ENCODE assay signal across 8 cellular contexts in genomic region chr18:8704361-8705279, GRCh38. TPM values are rescaled to one million over a fixed set of nuclear protein-coding genes. Genes with fewer than 3 reads are reported as not detected.
DNase-seq lines count a peak whose midpoint lies in the region; ATAC-seq, FAIRE-seq and TF ChIP-seq lines count a peak whose summit lies in the region.

No MANE protein-coding gene starts in this region.

- no peak for FAIRE-seq in keratinocyte (lab: Jason Lieb, UNC)

- DNase-seq in ACHN (peak; percentile 92), NCI-H2227 (lab: John Stamatoyannopoulos, UW; ENCODE audit: unreplicated experiment) (peak; percentile 94), keratinocyte (ENCODE audit: low read depth, low spot score) (peak; percentile 41)
- DNase-seq in activated CD4-positive, CD25-positive, alpha-beta regulatory T cell treated with anti-CD3 and anti-CD28 coated beads, Interleukin-2, amount 50 U/mL, for 16 hours (ENCODE audit: low read depth, low spot score), result peak; percentile 51
- peak; percentile 80 for DNase-seq in central memory CD4-positive, alpha-beta T cell
- peak; percentile 90 for DNase-seq in stimulated activated CD4-positive, alpha-beta T cell treated with anti-CD3 and anti-CD28 coated beads, Interleukin-12 subunit alpha, Interleukin-12 subunit beta, amount 100 ng/mL, for 4 hours

- in situ Hi-C loops in ACHN (cut with HindIII; ENCODE audit: low pct_ligation_motif_present, low pct_unique_long_range_greater_than_20kb, low sequenced_read_pairs), result no loop called here

- no peaks in the 10 kb centered on the region for H3K9me3 ChIP-seq in keratinocyte (ENCODE audit: control insufficient read depth, low read depth, low read length)

- H4K20me1 ChIP-seq in keratinocyte (ENCODE audit: control insufficient read depth, extremely low read depth, insufficient read depth, low read length), result peaks cover 7% of the 10 kb centered on the region

- peak overlapping the region; percentile 95 for H3K4me2 ChIP-seq in keratinocyte (ENCODE audit: control insufficient read depth, extremely low read depth, insufficient read depth, low read depth, low read length)

- no peak for TF ChIP-seq CTCF in keratinocyte (optimal IDR thresholded peaks at IDR 0.05 in 1 of 3, IDR thresholded peaks at IDR 0.05 in 1 of 3, conservative IDR thresholded peaks at IDR 0.05 in 1 of 3; ENCODE audit: extremely low read depth in 1 of 3, insufficient read depth in 2 of 3, low read length in 3 of 3)

- H3K36me3 ChIP-seq in keratinocyte (ENCODE audit: control insufficient read depth in 2 of 2, extremely low read depth in 1 of 2, insufficient read depth in 2 of 2, low read length in 2 of 2), result peaks cover 2 to 6% of the 10 kb centered on the region in 2 experiments

- peak overlapping the region; percentile 90 for H2AFZ ChIP-seq in keratinocyte (ENCODE audit: control insufficient read depth, low read length)

- dilution Hi-C loops in keratinocyte (cut with MboI; ENCODE audit: extremely low pct_ligation_motif_present, low sequenced_read_pairs), result no loop called here

- ATAC-seq in GM18907 (IDR thresholded peaks at IDR 0.05; ENCODE audit: unreplicated experiment) (peak; percentile 90), HG03159 (IDR thresholded peaks at IDR 0.05; ENCODE audit: unreplicated experiment) (peak; percentile 82)

- peaks cover 5% of the 10 kb centered on the region for H3K9me1 ChIP-seq in keratinocyte (ENCODE audit: control insufficient read depth, extremely low read depth, insufficient read depth, low read length)

- H3K4me1 ChIP-seq in keratinocyte (ENCODE audit: control insufficient read depth, extremely low read depth, insufficient read depth, low read length), result peaks cover 28% of the 10 kb centered on the region

- peak overlapping the region; percentile 77 for H3K9ac ChIP-seq in keratinocyte (ENCODE audit: control insufficient read depth, extremely low read depth, insufficient read depth, low read length)

- H3K4me3 ChIP-seq in keratinocyte (ENCODE audit: control insufficient read depth in 2 of 3, extremely low read depth in 1 of 3, insufficient read depth in 2 of 3, low read depth in 1 of 3, low read length in 3 of 3), result peak overlapping the region; percentile 46 to 74 (median 60)

- peak overlapping the region; percentile 60 for H3K27ac ChIP-seq in keratinocyte (ENCODE audit: control insufficient read depth, insufficient read depth, low read length)

- peaks cover 37% of the 10 kb centered on the region for H3K79me2 ChIP-seq in keratinocyte (ENCODE audit: control insufficient read depth, insufficient read depth, low read length)

- H3K27me3 ChIP-seq in keratinocyte (ENCODE audit: control insufficient read depth, extremely low read depth, insufficient read depth, low read length), result no peaks in the 10 kb centered on the region

RNA-seq across cellular contexts. Expression of gene MTCL1, which starts 0.7 kb away (rescaled TPM):
- 9.6 to 15.4 TPM (median 10.4 TPM) in 3 replicates for polyA plus RNA-seq in keratinocyte
- 30.3 TPM for polyA plus RNA-seq in keratinocyte (2011; ENCODE audit: low read depth)
- 6.1 and 8.8 TPM in 2 replicates for polyA plus RNA-seq in keratinocyte (2011; cell fraction: cytosol; rRNA removed)
- polyA plus RNA-seq in keratinocyte (2011; cell fraction: nucleus; rRNA removed), result 43.3 and 43.9 TPM in 2 replicates
- polyA plus RNA-seq in keratinocyte (2012; ENCODE audit: low replicate concordance), result 9.3 and 13.3 TPM in 2 replicates
- 13.6 to 27.4 TPM (median 21.6 TPM) in 3 replicates for polyA minus RNA-seq in keratinocyte
- polyA minus RNA-seq in keratinocyte (2011; cell fraction: cytosol; rRNA and poly(A)+ RNA removed), result 10.6 TPM
- 34.3 and 64.2 TPM in 2 replicates for polyA minus RNA-seq in keratinocyte (2011; cell fraction: nucleus; rRNA and poly(A)+ RNA removed)

Comparison
In these comparisons a context has a peak if more than half of its experiments do, and no peak if none do; other contexts are left out.
1. Peak in every context shown above with its lines: DNase-seq, ATAC-seq, H3K4me3 ChIP-seq and H3K27ac ChIP-seq.
2. DNase-seq: peak in every context shown above with its lines; median percentile 94 in NCI-H2227; 92 in ACHN; 90 in stimulated activated CD4-positive, alpha-beta T cell treated with anti-CD3 and anti-CD28 coated beads, Interleukin-12 subunit alpha, Interleukin-12 subunit beta, amount 100 ng/mL, for 4 hours; 80 in central memory CD4-positive, alpha-beta T cell; 51 in activated CD4-positive, CD25-positive, alpha-beta regulatory T cell treated with anti-CD3 and anti-CD28 coated beads, Interleukin-2, amount 50 U/mL, for 16 hours; 41 in keratinocyte.